In genomic region chr13:26719356-26719945, GRCh38 we compare ENCODE assay signal across 9 cellular contexts. TPM values are rescaled to one million over a fixed set of nuclear protein-coding genes. Genes with fewer than 3 reads are reported as not detected.
DNase-seq lines count a peak whose midpoint lies in the region; ATAC-seq and TF ChIP-seq lines count a peak whose summit lies in the region.
"Had no signal": no experiment of that assay in that cellular context is flagged by ENCODE, and none has a peak within 500 bp of the region (broad histone marks: within the 10 kb centered on the region; RNA-seq: fewer than 3 reads in every experiment).

No MANE protein-coding gene starts in this region.

- H3K9me3 ChIP-seq in Caco-2: no peaks in the 10 kb centered on the region

- intact Hi-C loops in Caco-2 (cut with micrococcal nuclease; ENCODE audit: unreplicated experiment): no loop called here

- no peaks in the 10 kb centered on the region for H3K27me3 ChIP-seq in Caco-2 (replicated peaks; ENCODE audit: control insufficient read depth, insufficient read depth, low read length)

- DNase-seq in Caco-2 (no peak), LNCaP clone FGC (ENCODE audit: low read depth) (no peak), RPMI7951 (ENCODE audit: low read depth) (peak; percentile 9), glomerular endothelial cell (ENCODE audit: extremely low read depth, low read depth, low spot score) (peak; percentile 55), DMS114 treated with DMSO at 0.1 percent for 48 hours (lab: John Stamatoyannopoulos, UW; ENCODE audit: unreplicated experiment) (no peak)
- no peak for DNase-seq in stimulated activated naive B cell treated with anti-CD40 and anti-IgM and Interleukin-4, amounts not matched to agents 10 μg/mL and 1 μg/mL and 100 μg/mL, for 72 hours

- H3K4me3 ChIP-seq in Caco-2 (ENCODE audit: low read depth, low read length) (no peak overlapping the region), LNCaP clone FGC (ENCODE audit: low read depth, low read length) (no peak overlapping the region)

- no peak overlapping the region for H3K4me3 Mint-ChIP-seq in Caco-2 (ENCODE audit: unreplicated experiment)
- no peak overlapping the region for H3K4me3 Mint-ChIP-seq in stimulated activated naive B cell treated with anti-CD40 and anti-IgM and Interleukin-4, amounts not matched to agents 10 μg/mL and 1 μg/mL and 100 μg/mL, for 72 hours
- H3K4me3 Mint-ChIP-seq: nephron had no signal

- BruUV-seq in Caco-2 (replicated peaks; lab: Mats Ljungman, UMichigan): no TSS peak

- H3K4me1 ChIP-seq in Caco-2: no peaks in the 10 kb centered on the region

- POLR2A ChIA-PET in Caco-2 (lab: Charles Lee): no interaction called here

- no peaks in the 10 kb centered on the region for H3K36me3 ChIP-seq in Caco-2 (ENCODE audit: control insufficient read depth, insufficient read depth, low read length)

- no peaks in the 10 kb centered on the region for H3K4me1 Mint-ChIP-seq in Caco-2 (ENCODE audit: low read depth, unreplicated experiment)
- H3K4me1 Mint-ChIP-seq in stimulated activated naive B cell treated with anti-CD40 and anti-IgM and Interleukin-4, amounts not matched to agents 10 μg/mL and 1 μg/mL and 100 μg/mL, for 72 hours: peaks cover 13 to 20% of the 10 kb centered on the region in 2 donors
- H3K4me1 Mint-ChIP-seq: nephron had no signal

- H3K9me3 Mint-ChIP-seq in Caco-2 (ENCODE audit: unreplicated experiment): no peaks in the 10 kb centered on the region
- no peaks in the 10 kb centered on the region for H3K9me3 Mint-ChIP-seq in stimulated activated naive B cell treated with anti-CD40 and anti-IgM and Interleukin-4, amounts not matched to agents 10 μg/mL and 1 μg/mL and 100 μg/mL, for 72 hours
- H3K9me3 Mint-ChIP-seq: nephron had no signal

- H3K27ac Mint-ChIP-seq in Caco-2 (ENCODE audit: unreplicated experiment): no peak overlapping the region
- no peak overlapping the region for H3K27ac Mint-ChIP-seq in stimulated activated naive B cell treated with anti-CD40 and anti-IgM and Interleukin-4, amounts not matched to agents 10 μg/mL and 1 μg/mL and 100 μg/mL, for 72 hours
- H3K27ac Mint-ChIP-seq: nephron had no signal

- peak; percentile 7 to 9 for TF ChIP-seq CTCF in Caco-2 (IDR thresholded peaks at IDR 0.05; ENCODE audit: insufficient read depth in 1 of 2, low read depth in 1 of 2, low read length in 1 of 2, severe bottlenecking in 1 of 2, unreplicated experiment in 1 of 2)
- peak; percentile 33 for TF ChIP-seq CTCF in LNCaP clone FGC (IDR thresholded peaks at IDR 0.05; ENCODE audit: control insufficient read depth, extremely low read depth, insufficient read depth)

- CTCF ChIA-PET in Caco-2 (lab: Charles Lee): interaction anchor here (1.2 kb wide), 2 partner anchors 21 to 535 kb away, joined by 3 read pairs; no protein-coding TSS in a partner anchor

- no peak for ATAC-seq in stimulated activated naive B cell treated with anti-CD40 and anti-IgM and Interleukin-4, amounts not matched to agents 10 μg/mL and 1 μg/mL and 100 μg/mL, for 72 hours (replicated peaks)
- no peak for ATAC-seq in HG03045 (IDR thresholded peaks at IDR 0.05; ENCODE audit: unreplicated experiment)
- ATAC-seq in HG03457 (IDR thresholded peaks at IDR 0.05; ENCODE audit: unreplicated experiment): no peak

- H3K36me3 Mint-ChIP-seq in Caco-2 (ENCODE audit: insufficient read depth, unreplicated experiment): no peaks in the 10 kb centered on the region
- H3K36me3 Mint-ChIP-seq in stimulated activated naive B cell treated with anti-CD40 and anti-IgM and Interleukin-4, amounts not matched to agents 10 μg/mL and 1 μg/mL and 100 μg/mL, for 72 hours: no peaks in the 10 kb centered on the region

- peaks cover 13% of the 10 kb centered on the region for H3K27me3 Mint-ChIP-seq in Caco-2 (ENCODE audit: insufficient read depth, unreplicated experiment)
- H3K27me3 Mint-ChIP-seq in stimulated activated naive B cell treated with anti-CD40 and anti-IgM and Interleukin-4, amounts not matched to agents 10 μg/mL and 1 μg/mL and 100 μg/mL, for 72 hours: peaks cover 4 to 6% of the 10 kb centered on the region in 2 donors

RNA-seq across cellular contexts. Expression of gene GPR12, which starts 41.1 kb away (rescaled TPM):
- total RNA-seq in Caco-2 (2022): not detected in 2 replicates
- total RNA-seq in RPMI7951 (2014; rRNA removed; shearing (Covaris generic)): not detected in 2 replicates
- total RNA-seq in glomerular endothelial cell: not detected in 2 replicates

Comparison
In these comparisons a context has a peak if more than half of its experiments do, and no peak if none do; other contexts are left out.
1. DNase-seq: peak in RPMI7951 (single experiment) and glomerular endothelial cell (single experiment); none in Caco-2 (0 of 2), LNCaP clone FGC (single experiment), stimulated activated naive B cell treated with anti-CD40 and anti-IgM and Interleukin-4, amounts not matched to agents 10 μg/mL and 1 μg/mL and 100 μg/mL, for 72 hours (single experiment) and DMS114 treated with DMSO at 0.1 percent for 48 hours (single experiment).